ENCODE assay signal across 14 cellular contexts in genomic region chr6:145266432-145267075, GRCh38.
DNase-seq lines count a peak whose midpoint lies in the region; ATAC-seq and TF ChIP-seq lines count a peak whose summit lies in the region.
"Had no signal": no experiment of that assay in that cellular context is flagged by ENCODE, and none has a peak within 500 bp of the region (broad histone marks: within the 10 kb centered on the region; RNA-seq: fewer than 3 reads in every experiment).

No MANE protein-coding gene starts in this region.

- POLR2A ChIA-PET in Caco-2 (lab: Charles Lee), result no interaction called here

- intact Hi-C loops in Caco-2 (cut with micrococcal nuclease; ENCODE audit: unreplicated experiment) (loop anchor here (1.0 to 2.0 kb wide), 2 partner anchors 16 to 76 kb away; no protein-coding TSS in a partner anchor), right lobe of liver (cut with DNase I) (no loop called here)

- H3K9me3 ChIP-seq in Caco-2, result no peaks in the 10 kb centered on the region
- no peaks in the 10 kb centered on the region for H3K9me3 ChIP-seq in adipocyte (ENCODE audit: control insufficient read depth, low read length)
- H3K9me3 ChIP-seq in right lobe of liver, result no peaks in the 10 kb centered on the region
- H3K9me3 ChIP-seq: A549 had no signal

- 34% methylated on average over 6 of the region's 6 CpGs for WGBS in right lobe of liver (ENCODE audit: insufficient coverage, low coverage, low lambda C conversion rate, missing lambda C conversion rate)

- no peak for ATAC-seq in right lobe of liver
- no peak for ATAC-seq in HG03442 (IDR thresholded peaks at IDR 0.05; ENCODE audit: unreplicated experiment)
- ATAC-seq in activated naive CD8-positive, alpha-beta T cell treated with anti-CD3 and anti-CD28 coated beads, Interleukin-2, amount 50 U/mL, for 24 hours, result no peak
- ATAC-seq in GM19467 (IDR thresholded peaks at IDR 0.05; ENCODE audit: unreplicated experiment), result no peak
- no peak for ATAC-seq in GM18502 (IDR thresholded peaks at IDR 0.05; ENCODE audit: poor library complexity, unreplicated experiment)

- peaks cover 43% of the 10 kb centered on the region for H3K4me1 Mint-ChIP-seq in Caco-2 (ENCODE audit: low read depth, unreplicated experiment)
- peaks cover 48% of the 10 kb centered on the region for H3K4me1 Mint-ChIP-seq in progenitor cell of endocrine pancreas (ENCODE audit: low read depth)
- H3K4me1 Mint-ChIP-seq in activated naive CD8-positive, alpha-beta T cell treated with anti-CD3 and anti-CD28 coated beads, Interleukin-2, amount 50 U/mL, for 24 hours, result no peaks in the 10 kb centered on the region
- H3K4me1 Mint-ChIP-seq: CD8-positive, alpha-beta memory T cell; GM23338; IgD-negative memory B cell had no signal

- H3K27me3 ChIP-seq in Caco-2 (replicated peaks; ENCODE audit: control insufficient read depth, insufficient read depth, low read length), result no peaks in the 10 kb centered on the region
- no peaks in the 10 kb centered on the region for H3K27me3 ChIP-seq in adipocyte (replicated peaks; ENCODE audit: control insufficient read depth, insufficient read depth, low read length)
- H3K27me3 ChIP-seq in right lobe of liver, result no peaks in the 10 kb centered on the region

- H3K4me1 ChIP-seq in Caco-2, result peaks cover 44% of the 10 kb centered on the region
- peaks cover 31% of the 10 kb centered on the region for H3K4me1 ChIP-seq in adipocyte (ENCODE audit: control insufficient read depth, insufficient read depth, low read length)
- H3K4me1 ChIP-seq in right lobe of liver, result peaks cover 0 to 23% (median 9%) of the 10 kb centered on the region in 4 donors
- H3K4me1 ChIP-seq: A549 had no signal

- H3K27ac ChIP-seq in right lobe of liver, result peak overlapping the region in 2 of 3 donors; percentile 38 to 50
- H3K27ac ChIP-seq: A549 had no signal

- H3K27ac Mint-ChIP-seq in Caco-2 (ENCODE audit: unreplicated experiment) (peak overlapping the region; percentile 70), progenitor cell of endocrine pancreas (peak overlapping the region; percentile 53)
- H3K27ac Mint-ChIP-seq in activated naive CD8-positive, alpha-beta T cell treated with anti-CD3 and anti-CD28 coated beads, Interleukin-2, amount 50 U/mL, for 24 hours, result no peak overlapping the region
- H3K27ac Mint-ChIP-seq: CD8-positive, alpha-beta memory T cell; GM23338; IgD-negative memory B cell had no signal

- H3K4me3 ChIP-seq in Caco-2 (ENCODE audit: low read depth, low read length), result no peak overlapping the region
- no peak overlapping the region for H3K4me3 ChIP-seq in adipocyte (ENCODE audit: low read length)
- no peak overlapping the region for H3K4me3 ChIP-seq in right lobe of liver
- H3K4me3 ChIP-seq: A549, GM23338 had no signal

- BruUV-seq in Caco-2 (replicated peaks; lab: Mats Ljungman, UMichigan), result no TSS peak

- no peaks in the 10 kb centered on the region for H3K9me3 Mint-ChIP-seq in Caco-2 (ENCODE audit: unreplicated experiment)
- no peaks in the 10 kb centered on the region for H3K9me3 Mint-ChIP-seq in progenitor cell of endocrine pancreas (ENCODE audit: low read depth)
- H3K9me3 Mint-ChIP-seq in activated naive CD8-positive, alpha-beta T cell treated with anti-CD3 and anti-CD28 coated beads, Interleukin-2, amount 50 U/mL, for 24 hours, result no peaks in the 10 kb centered on the region
- H3K9me3 Mint-ChIP-seq: CD8-positive, alpha-beta memory T cell; GM23338; IgD-negative memory B cell had no signal

- TF ChIP-seq CTCF in Caco-2 (IDR thresholded peaks at IDR 0.05; ENCODE audit: insufficient read depth in 1 of 2, low read depth in 1 of 2, low read length in 1 of 2, severe bottlenecking in 1 of 2, unreplicated experiment in 1 of 2), result no peak
- no peak for TF ChIP-seq CTCF in right lobe of liver (IDR thresholded peaks at IDR 0.05)
- no peak for TF ChIP-seq CTCF in progenitor cell of endocrine pancreas (IDR thresholded peaks at IDR 0.05; ENCODE audit: unreplicated experiment)

- no peaks in the 10 kb centered on the region for H3K27me3 Mint-ChIP-seq in Caco-2 (ENCODE audit: insufficient read depth, unreplicated experiment)
- H3K27me3 Mint-ChIP-seq in progenitor cell of endocrine pancreas, result no peaks in the 10 kb centered on the region
- peaks cover 2% of the 10 kb centered on the region for H3K27me3 Mint-ChIP-seq in activated naive CD8-positive, alpha-beta T cell treated with anti-CD3 and anti-CD28 coated beads, Interleukin-2, amount 50 U/mL, for 24 hours
- H3K27me3 Mint-ChIP-seq: IgD-negative memory B cell had no signal

- H3K36me3 Mint-ChIP-seq in Caco-2 (ENCODE audit: insufficient read depth, unreplicated experiment), result no peaks in the 10 kb centered on the region
- H3K36me3 Mint-ChIP-seq in progenitor cell of endocrine pancreas (ENCODE audit: insufficient read depth), result no peaks in the 10 kb centered on the region
- H3K36me3 Mint-ChIP-seq in activated naive CD8-positive, alpha-beta T cell treated with anti-CD3 and anti-CD28 coated beads, Interleukin-2, amount 50 U/mL, for 24 hours (ENCODE audit: low read depth), result no peaks in the 10 kb centered on the region
- H3K36me3 Mint-ChIP-seq: CD8-positive, alpha-beta memory T cell; IgD-negative memory B cell had no signal

- TF ChIP-seq POLR2A in right lobe of liver (IDR thresholded peaks at IDR 0.05), result no peak

- H3K36me3 ChIP-seq in Caco-2 (ENCODE audit: control insufficient read depth, insufficient read depth, low read length) (no peaks in the 10 kb centered on the region), adipocyte (ENCODE audit: control insufficient read depth, insufficient read depth, low read length, severe bottlenecking) (no peaks in the 10 kb centered on the region), right lobe of liver (no peaks in the 10 kb centered on the region)

- DNase-seq in Caco-2, result no peak
- DNase-seq in adipocyte (ENCODE audit: low read depth), result no peak
- no peak for DNase-seq in right lobe of liver
- DNase-seq in progenitor cell of endocrine pancreas (ENCODE audit: low spot score, unreplicated experiment), result no peak
- DNase-seq in activated naive CD8-positive, alpha-beta T cell treated with anti-CD3 and anti-CD28 coated beads, Interleukin-2, amount 50 U/mL, for 24 hours, result no peak
- DNase-seq: CD8-positive, alpha-beta memory T cell; GF-D8; H7 had no signal

- peak overlapping the region; percentile 43 for H3K4me3 Mint-ChIP-seq in Caco-2 (ENCODE audit: unreplicated experiment)
- no peak overlapping the region for H3K4me3 Mint-ChIP-seq in progenitor cell of endocrine pancreas (ENCODE audit: low read depth)
- no peak overlapping the region for H3K4me3 Mint-ChIP-seq in activated naive CD8-positive, alpha-beta T cell treated with anti-CD3 and anti-CD28 coated beads, Interleukin-2, amount 50 U/mL, for 24 hours
- H3K4me3 Mint-ChIP-seq: CD8-positive, alpha-beta memory T cell; GM23338; IgD-negative memory B cell had no signal

- CTCF ChIA-PET in Caco-2 (lab: Charles Lee), result no interaction called here

- peak overlapping the region; percentile 53 for H3K9ac ChIP-seq in adipocyte (ENCODE audit: low read length)
